Comparison of ENCODE assay signal across 22 cellular contexts in the genomic region with DNA sequence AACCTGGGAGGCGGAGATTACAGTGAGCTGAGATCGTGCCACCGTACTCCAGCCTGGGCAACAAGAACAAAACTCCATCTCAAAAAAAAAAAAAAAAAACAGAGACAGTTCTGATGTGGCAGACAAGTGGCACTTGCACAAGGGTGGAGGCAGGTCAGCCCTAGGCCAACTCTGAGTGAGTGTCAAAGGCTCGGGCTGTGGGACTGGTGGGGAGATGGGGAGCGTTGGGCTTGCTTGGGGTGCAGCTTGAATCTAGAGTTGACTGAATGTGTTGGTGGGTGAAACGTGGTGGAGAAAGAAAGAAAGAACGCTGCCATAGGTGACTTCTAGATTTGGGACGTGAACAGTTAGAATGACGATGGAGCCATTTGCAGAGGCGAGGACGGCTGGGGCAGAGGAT.
DNase-seq lines count a peak whose midpoint lies in the region; ATAC-seq and TF ChIP-seq lines count a peak whose summit lies in the region.
"Had no signal": no experiment of that assay in that cellular context is flagged by ENCODE, and none has a peak within 500 bp of the region (broad histone marks: within the 10 kb centered on the region; RNA-seq: fewer than 3 reads in every experiment).

No MANE protein-coding gene starts in this region.

- H3K27me3 ChIP-seq in lung (ENCODE audit: control insufficient read depth, insufficient read depth) (no peaks in the 10 kb centered on the region), vagina (no peaks in the 10 kb centered on the region), thyroid gland (no peaks in the 10 kb centered on the region)
- H3K27me3 ChIP-seq: BLaER1 had no signal

- H3K36me3 Mint-ChIP-seq in activated CD8-positive, alpha-beta memory T cell treated with anti-CD3 and anti-CD28 coated beads, Interleukin-2, amount 10 ng/mL, durations not matched to agents 7 days and 5 days: no peaks in the 10 kb centered on the region
- peaks cover 4% of the 10 kb centered on the region for H3K36me3 Mint-ChIP-seq in endothelial cell (ENCODE audit: low read depth, unreplicated experiment)
- H3K36me3 Mint-ChIP-seq: CD4-positive, CD25-positive, alpha-beta regulatory T cell; CD8-positive, alpha-beta T cell had no signal

- intact Hi-C loops in vagina (cut with DNase I) (no loop called here), thyroid gland (cut with DNase I) (no loop called here)

- TF ChIP-seq POLR2A in vagina (IDR thresholded peaks at IDR 0.05) (no peak), thyroid gland (IDR thresholded peaks at IDR 0.05) (no peak)

- CTCF ChIA-PET in activated CD8-positive, alpha-beta memory T cell treated with anti-CD3 and anti-CD28 coated beads, Interleukin-2, amount 10 ng/mL, durations not matched to agents 7 days and 5 days (lab: Charles Lee): no interaction called here

- no peak overlapping the region for H3K27ac Mint-ChIP-seq in activated CD8-positive, alpha-beta memory T cell treated with anti-CD3 and anti-CD28 coated beads, Interleukin-2, amount 10 ng/mL, durations not matched to agents 7 days and 5 days
- peak overlapping the region; percentile 68 for H3K27ac Mint-ChIP-seq in endothelial cell (ENCODE audit: unreplicated experiment)
- H3K27ac Mint-ChIP-seq: B cell; CD4-positive, CD25-positive, alpha-beta regulatory T cell; CD8-positive, alpha-beta T cell; GM23338; H9 had no signal

- no peaks in the 10 kb centered on the region for H3K4me1 Mint-ChIP-seq in activated CD8-positive, alpha-beta memory T cell treated with anti-CD3 and anti-CD28 coated beads, Interleukin-2, amount 10 ng/mL, durations not matched to agents 7 days and 5 days
- peaks cover 13% of the 10 kb centered on the region for H3K4me1 Mint-ChIP-seq in endothelial cell (ENCODE audit: unreplicated experiment)
- H3K4me1 Mint-ChIP-seq: B cell; CD4-positive, CD25-positive, alpha-beta regulatory T cell; GM23338 had no signal

- no peak overlapping the region for H3K4me3 Mint-ChIP-seq in activated CD8-positive, alpha-beta memory T cell treated with anti-CD3 and anti-CD28 coated beads, Interleukin-2, amount 10 ng/mL, durations not matched to agents 7 days and 5 days
- no peak overlapping the region for H3K4me3 Mint-ChIP-seq in endothelial cell (ENCODE audit: unreplicated experiment)
- H3K4me3 Mint-ChIP-seq: B cell; CD4-positive, CD25-positive, alpha-beta regulatory T cell; CD8-positive, alpha-beta T cell; GM23338; H9 had no signal

- H3K36me3 ChIP-seq in lung (ENCODE audit: control insufficient read depth in 2 of 2, insufficient read depth in 2 of 2, low read length in 2 of 2) (no peaks in the 10 kb centered on the region), vagina (no peaks in the 10 kb centered on the region), thyroid gland (no peaks in the 10 kb centered on the region)
- H3K36me3 ChIP-seq: BLaER1 had no signal

- WGBS in lung, 2 donors: 91 to 95% methylated on average over 11 of the region's 11 CpGs
- 91 to 92% methylated on average over 11 of the region's 11 CpGs for WGBS in thyroid gland, 2 donors

- no peaks in the 10 kb centered on the region for H3K4me1 ChIP-seq in lung (ENCODE audit: control insufficient read depth in 2 of 2, insufficient read depth in 2 of 2, low read length in 2 of 2)
- H3K4me1 ChIP-seq in vagina: no peaks in the 10 kb centered on the region
- H3K4me1 ChIP-seq in thyroid gland: no peaks in the 10 kb centered on the region
- H3K4me1 ChIP-seq: BLaER1 had no signal

- H3K4me3 ChIP-seq in lung (no peak overlapping the region), vagina (no peak overlapping the region), thyroid gland (replicated peaks in 1 of 3) (no peak overlapping the region)
- H3K4me3 ChIP-seq: BLaER1, GM12878, GM23338 had no signal

- TF ChIP-seq CTCF in endothelial cell (IDR thresholded peaks at IDR 0.05; ENCODE audit: unreplicated experiment) (no peak), lung (IDR thresholded peaks at IDR 0.05; ENCODE audit: control extremely low read depth, extremely low read depth) (no peak), vagina (IDR thresholded peaks at IDR 0.05) (no peak), thyroid gland (IDR thresholded peaks at IDR 0.05) (no peak)

- no peaks in the 10 kb centered on the region for H3K27me3 Mint-ChIP-seq in activated CD8-positive, alpha-beta memory T cell treated with anti-CD3 and anti-CD28 coated beads, Interleukin-2, amount 10 ng/mL, durations not matched to agents 7 days and 5 days
- peaks cover 6% of the 10 kb centered on the region for H3K27me3 Mint-ChIP-seq in endothelial cell (ENCODE audit: unreplicated experiment)
- H3K27me3 Mint-ChIP-seq: CD4-positive, CD25-positive, alpha-beta regulatory T cell had no signal

- H3K9me3 Mint-ChIP-seq in activated CD8-positive, alpha-beta memory T cell treated with anti-CD3 and anti-CD28 coated beads, Interleukin-2, amount 10 ng/mL, durations not matched to agents 7 days and 5 days (ENCODE audit: low read depth): no peaks in the 10 kb centered on the region
- H3K9me3 Mint-ChIP-seq in endothelial cell (ENCODE audit: unreplicated experiment): no peaks in the 10 kb centered on the region
- H3K9me3 Mint-ChIP-seq: CD8-positive, alpha-beta T cell; GM23338; H9 had no signal

- no peak for ATAC-seq in activated CD8-positive, alpha-beta memory T cell treated with anti-CD3 and anti-CD28 coated beads, Interleukin-2, amount 10 ng/mL, durations not matched to agents 7 days and 5 days
- ATAC-seq in lung (ENCODE audit: insufficient read depth, low FRiP score) (no peak), HG02885 (IDR thresholded peaks at IDR 0.05; ENCODE audit: poor library complexity, unreplicated experiment) (no peak), HG03439 (IDR thresholded peaks at IDR 0.05; ENCODE audit: unreplicated experiment) (no peak)
- ATAC-seq: CD8-positive, alpha-beta T cell; GM12878; HCT116 had no signal

- H3K9me3 ChIP-seq in lung (ENCODE audit: control insufficient read depth in 2 of 2, insufficient read depth in 1 of 2, low read length in 1 of 2): peaks cover 0 to 7% of the 10 kb centered on the region in 2 donors
- H3K9me3 ChIP-seq in vagina: no peaks in the 10 kb centered on the region
- H3K9me3 ChIP-seq in thyroid gland: no peaks in the 10 kb centered on the region
- H3K9me3 ChIP-seq: BLaER1 had no signal

- no peak overlapping the region for H3K27ac ChIP-seq in lung (ENCODE audit: low read depth in 1 of 2, low read length in 1 of 2)
- no peak overlapping the region for H3K27ac ChIP-seq in vagina
- no peak overlapping the region for H3K27ac ChIP-seq in thyroid gland
- H3K27ac ChIP-seq: 22Rv1, BLaER1, C4-2B had no signal

- DNase-seq in activated CD8-positive, alpha-beta memory T cell treated with anti-CD3 and anti-CD28 coated beads for 24 hours: peak; percentile 4
- DNase-seq in activated CD8-positive, alpha-beta memory T cell treated with anti-CD3 and anti-CD28 coated beads, Interleukin-2, amount 10 ng/mL, durations not matched to agents 7 days and 5 days: no peak
- DNase-seq in endothelial cell (ENCODE audit: low spot score) (no peak), lung (ENCODE audit: low spot score) (peak; percentile 22), vagina (ENCODE audit: extremely low spot score in 2 of 2) (peak; percentile 61 to 81), thyroid gland (no peak)
- DNase-seq: CD4-positive, CD25-positive, alpha-beta regulatory T cell; DMS 273 treated with DMSO at 0.1 percent for 48 hours; DMS79; EL; GDM1; H9 had no signal

Comparison
In these comparisons a context has a peak if more than half of its experiments do, and no peak if none do; other contexts are left out.
1. DNase-seq: peak in activated CD8-positive, alpha-beta memory T cell treated with anti-CD3 and anti-CD28 coated beads for 24 hours (single experiment), lung (single experiment) and vagina (2 of 2); none in activated CD8-positive, alpha-beta memory T cell treated with anti-CD3 and anti-CD28 coated beads, Interleukin-2, amount 10 ng/mL, durations not matched to agents 7 days and 5 days (single experiment), endothelial cell (single experiment) and thyroid gland (0 of 2).